Comparison of ENCODE assay signal across 29 cellular contexts in genomic region chr17:22171631-22172030, GRCh38.
"Had no signal": no experiment of that assay in that cellular context is flagged by ENCODE, and none has a peak within 500 bp of the region (broad histone marks: within the 10 kb centered on the region; RNA-seq: fewer than 3 reads in every experiment).

No MANE protein-coding gene starts in this region.

- H3K27me3 ChIP-seq: ascending aorta, breast epithelium, cardiac muscle cell, colonic mucosa, esophagus squamous epithelium, gastroesophageal sphincter, heart right ventricle had no signal

- ATAC-seq: activated CD4-positive, alpha-beta T cell treated with anti-CD3 and anti-CD28 coated beads for 36 hours; activated CD8-positive, alpha-beta memory T cell treated with anti-CD3 and anti-CD28 coated beads, Interleukin-2, amount 10 ng/mL, durations not matched to agents 7 days and 5 days; activated CD8-positive, alpha-beta T cell treated with anti-CD3 and anti-CD28 coated beads, Interleukin-2, amount 10 ng/mL, durations not matched to agents 7 days and 5 days; activated naive CD4-positive, alpha-beta T cell treated with anti-CD3 and anti-CD28 coated beads, Interleukin-2, amount 50 U/mL, for 72 hours; activated T-cell treated with anti-CD3 and anti-CD28 coated beads, Interleukin-2, amount 50 U/mL, for 72 hours; gastroesophageal sphincter; heart right ventricle; T-helper 17 cell had no signal

- H3K4me1 ChIP-seq: ascending aorta, breast epithelium, colonic mucosa, esophagus squamous epithelium, gastroesophageal sphincter, heart right ventricle had no signal

- H3K36me3 ChIP-seq: ascending aorta, breast epithelium, cardiac muscle cell, colonic mucosa, esophagus squamous epithelium, gastroesophageal sphincter, heart right ventricle had no signal

- H3K4me3 ChIP-seq: ascending aorta, breast epithelium, cardiac muscle cell, colonic mucosa, esophagus squamous epithelium, gastroesophageal sphincter, heart right ventricle had no signal

- H3K27ac ChIP-seq: ascending aorta, breast epithelium, cardiac muscle cell, colonic mucosa, epithelial cell of prostate, esophagus squamous epithelium, gastroesophageal sphincter, heart right ventricle had no signal

- DNase-seq: activated CD4-positive, alpha-beta memory T cell treated with anti-CD3 and anti-CD28 coated beads for 36 hours; activated CD4-positive, alpha-beta T cell treated with anti-CD3 and anti-CD28 coated beads for 36 hours; activated CD4-positive, alpha-beta T cell treated with anti-CD3 and anti-CD28 coated beads, Interleukin-2, amount 10 ng/mL, durations not matched to agents 24 days and 14 days; activated CD4-positive, CD25-positive, alpha-beta regulatory T cell; activated CD4-positive, CD25-positive, alpha-beta regulatory T cell treated with anti-CD3 and anti-CD28 coated beads, Interleukin-2, amount 50 U/mL, for 72 hours; activated CD8-positive, alpha-beta memory T cell treated with anti-CD3 and anti-CD28 coated beads, Interleukin-2, amount 10 ng/mL, durations not matched to agents 7 days and 5 days; activated CD8-positive, alpha-beta memory T cell treated with anti-CD3 and anti-CD28 coated beads, Interleukin-2, amount 50 U/mL, for 4 hours; activated CD8-positive, alpha-beta T cell treated with anti-CD3 and anti-CD28 coated beads, Interleukin-2, amount 10 ng/mL, durations not matched to agents 7 days and 5 days; activated gamma-delta T cell; activated naive CD4-positive, alpha-beta T cell; activated naive CD4-positive, alpha-beta T cell treated with anti-CD3 and anti-CD28 coated beads, Interleukin-2, amount 10 ng/mL, durations not matched to agents 7 days and 5 days; activated naive CD8-positive, alpha-beta T cell treated with anti-CD3 and anti-CD28 coated beads, Interleukin-2, amount 10 ng/mL, durations not matched to agents 7 days and 5 days; activated T-cell treated with anti-CD3 and anti-CD28 coated beads, Interleukin-2, amount 50 U/mL, for 24 hours; activated T-cell treated with anti-CD3 and anti-CD28 coated beads, Interleukin-2, amount 50 U/mL, for 72 hours; central memory CD4-positive, alpha-beta T cell; cerebellar nuclear complex; colonic mucosa; effector CD8-positive, alpha-beta T cell; esophagus squamous epithelium; foreskin melanocyte; heart right ventricle; T-helper 17 cell; T1000 had no signal

- H3K9me3 ChIP-seq: ascending aorta, colonic mucosa had no signal
